ENCODE assay signal across 14 cellular contexts in genomic region chr10:29344073-29344820, GRCh38. TPM values are rescaled to one million over a fixed set of nuclear protein-coding genes. Genes with fewer than 3 reads are reported as not detected.
DNase-seq lines count a peak whose midpoint lies in the region; ATAC-seq, FAIRE-seq and TF ChIP-seq lines count a peak whose summit lies in the region.
"Had no signal": no experiment of that assay in that cellular context is flagged by ENCODE, and none has a peak within 500 bp of the region (broad histone marks: within the 10 kb centered on the region; RNA-seq: fewer than 3 reads in every experiment).

No MANE protein-coding gene starts in this region.

- H3K27ac ChIP-seq in heart left ventricle: peak overlapping the region in 2 of 12 donors; percentile 1 to 13
- H3K27ac ChIP-seq in naive thymus-derived CD4-positive, alpha-beta T cell (ENCODE audit: low read depth, low read length): no peak overlapping the region
- H3K27ac ChIP-seq: A549, esophagus squamous epithelium had no signal

- peak in 3 of 4 donors; percentile 55 to 83 (median 61) for ATAC-seq in heart left ventricle
- no peak for ATAC-seq in naive thymus-derived CD4-positive, alpha-beta T cell
- ATAC-seq: A549 had no signal

- WGBS in heart left ventricle, 4 donors: 52 to 63% (median 59%) methylated on average over 18 of the region's 18 CpGs

- intact Hi-C loops in heart left ventricle (cut with DNase I) (no loop called here), cardiac septum (cut with DNase I) (no loop called here)
- intact Hi-C loops in naive thymus-derived CD4-positive, alpha-beta T cell (cut with micrococcal nuclease): no loop called here

- no peaks in the 10 kb centered on the region for H3K36me3 ChIP-seq in heart left ventricle
- H3K36me3 ChIP-seq in naive thymus-derived CD4-positive, alpha-beta T cell (ENCODE audit: control insufficient read depth in 2 of 3, insufficient read depth in 3 of 3, low read length in 3 of 3): no peaks in the 10 kb centered on the region
- H3K36me3 ChIP-seq: esophagus squamous epithelium had no signal

- CTCF ChIA-PET in naive thymus-derived CD4-positive, alpha-beta T cell (lab: Charles Lee): no interaction called here

- H3K36me3 Mint-ChIP-seq in naive thymus-derived CD4-positive, alpha-beta T cell: no peaks in the 10 kb centered on the region

- H3K4me3 ChIP-seq in heart left ventricle: no peak overlapping the region
- H3K4me3 ChIP-seq in naive thymus-derived CD4-positive, alpha-beta T cell (ENCODE audit: low read length): no peak overlapping the region
- H3K4me3 ChIP-seq: A549, esophagus squamous epithelium, lung had no signal

- POLR2A ChIA-PET in naive thymus-derived CD4-positive, alpha-beta T cell (lab: Charles Lee): no interaction called here

- no peaks in the 10 kb centered on the region for H3K27me3 ChIP-seq in heart left ventricle
- H3K27me3 ChIP-seq in naive thymus-derived CD4-positive, alpha-beta T cell (ENCODE audit: control insufficient read depth in 2 of 2, insufficient read depth in 2 of 2, low read length in 2 of 2): no peaks in the 10 kb centered on the region

- H3K9me3 ChIP-seq in heart left ventricle: no peaks in the 10 kb centered on the region
- no peaks in the 10 kb centered on the region for H3K9me3 ChIP-seq in naive thymus-derived CD4-positive, alpha-beta T cell (ENCODE audit: control insufficient read depth in 2 of 3, low read length in 3 of 3)

- H3K27me3 Mint-ChIP-seq in naive thymus-derived CD4-positive, alpha-beta T cell: peaks cover 11 to 32% (median 21%) of the 10 kb centered on the region in 5 donors
- H3K27me3 Mint-ChIP-seq: progenitor cell of endocrine pancreas had no signal

- no peak overlapping the region for H3K4me3 Mint-ChIP-seq in naive thymus-derived CD4-positive, alpha-beta T cell

- peak; percentile 52 for FAIRE-seq in urothelium cell line (lab: Jason Lieb, UNC)
- FAIRE-seq: A549 had no signal

- H3K4me1 Mint-ChIP-seq in naive thymus-derived CD4-positive, alpha-beta T cell: peaks cover 0 to 2% (median 0%) of the 10 kb centered on the region in 7 donors

- DNase-seq in heart left ventricle (peak in 3 of 5 donors; percentile 22 to 46 (median 33)), cardiac septum (ENCODE audit: low spot score) (no peak), amniotic stem cell (lab: John Stamatoyannopoulos, UW) (peak; percentile 32), glomerular endothelial cell (ENCODE audit: extremely low read depth, low read depth, low spot score) (peak; percentile 50), urothelium cell line (ENCODE audit: low spot score) (peak; percentile 72), cortex of kidney (lab: John Stamatoyannopoulos, UW) (no peak)
- DNase-seq in naive thymus-derived CD4-positive, alpha-beta T cell: no peak
- DNase-seq in activated CD4-positive, alpha-beta T cell treated with anti-CD3 and anti-CD28 coated beads, Interleukin-2, amount 50 U/mL, for 48 hours: no peak
- DNase-seq: esophagus squamous epithelium, NCI-H524, trophoblast cell had no signal

- peaks cover 0 to 17% (median 2%) of the 10 kb centered on the region in 12 donors for H3K4me1 ChIP-seq in heart left ventricle
- H3K4me1 ChIP-seq in naive thymus-derived CD4-positive, alpha-beta T cell (ENCODE audit: control insufficient read depth in 2 of 2, insufficient read depth in 2 of 2, low read length in 2 of 2): no peaks in the 10 kb centered on the region
- H3K4me1 ChIP-seq: A549, esophagus squamous epithelium had no signal

- peaks cover 0 to 9% (median 5%) of the 10 kb centered on the region in 11 donors for H3K9me3 Mint-ChIP-seq in naive thymus-derived CD4-positive, alpha-beta T cell

- no peak overlapping the region for H3K27ac Mint-ChIP-seq in naive thymus-derived CD4-positive, alpha-beta T cell
- H3K27ac Mint-ChIP-seq: progenitor cell of endocrine pancreas had no signal

- TF ChIP-seq POLR2A in heart left ventricle (IDR thresholded peaks at IDR 0.05): no peak

- no peak for TF ChIP-seq CTCF in heart left ventricle (IDR thresholded peaks at IDR 0.05)

RNA-seq across cellular contexts. Expression of gene LYZL1, which starts 55.4 kb away (rescaled TPM):
- total RNA-seq in heart left ventricle (not detected), cardiac septum (not detected), glomerular endothelial cell (not detected in 2 replicates)
- polyA plus RNA-seq in heart left ventricle: not detected
- total RNA-seq in naive thymus-derived CD4-positive, alpha-beta T cell: not detected
- polyA plus RNA-seq in naive thymus-derived CD4-positive, alpha-beta T cell: not detected
- total RNA-seq: esophagus squamous epithelium, lung, progenitor cell of endocrine pancreas had no signal
- polyA plus RNA-seq: A549, lung had no signal

Comparison
In these comparisons a context has a peak if more than half of its experiments do, and no peak if none do; other contexts are left out.
1. DNase-seq: peak in heart left ventricle (3 of 5), amniotic stem cell (single experiment), glomerular endothelial cell (single experiment) and urothelium cell line (single experiment); none in cardiac septum (single experiment), cortex of kidney (single experiment), naive thymus-derived CD4-positive, alpha-beta T cell (0 of 9) and activated CD4-positive, alpha-beta T cell treated with anti-CD3 and anti-CD28 coated beads, Interleukin-2, amount 50 U/mL, for 48 hours (0 of 2).